Comparison of ENCODE assay signal across 8 cellular contexts in the genomic region with DNA sequence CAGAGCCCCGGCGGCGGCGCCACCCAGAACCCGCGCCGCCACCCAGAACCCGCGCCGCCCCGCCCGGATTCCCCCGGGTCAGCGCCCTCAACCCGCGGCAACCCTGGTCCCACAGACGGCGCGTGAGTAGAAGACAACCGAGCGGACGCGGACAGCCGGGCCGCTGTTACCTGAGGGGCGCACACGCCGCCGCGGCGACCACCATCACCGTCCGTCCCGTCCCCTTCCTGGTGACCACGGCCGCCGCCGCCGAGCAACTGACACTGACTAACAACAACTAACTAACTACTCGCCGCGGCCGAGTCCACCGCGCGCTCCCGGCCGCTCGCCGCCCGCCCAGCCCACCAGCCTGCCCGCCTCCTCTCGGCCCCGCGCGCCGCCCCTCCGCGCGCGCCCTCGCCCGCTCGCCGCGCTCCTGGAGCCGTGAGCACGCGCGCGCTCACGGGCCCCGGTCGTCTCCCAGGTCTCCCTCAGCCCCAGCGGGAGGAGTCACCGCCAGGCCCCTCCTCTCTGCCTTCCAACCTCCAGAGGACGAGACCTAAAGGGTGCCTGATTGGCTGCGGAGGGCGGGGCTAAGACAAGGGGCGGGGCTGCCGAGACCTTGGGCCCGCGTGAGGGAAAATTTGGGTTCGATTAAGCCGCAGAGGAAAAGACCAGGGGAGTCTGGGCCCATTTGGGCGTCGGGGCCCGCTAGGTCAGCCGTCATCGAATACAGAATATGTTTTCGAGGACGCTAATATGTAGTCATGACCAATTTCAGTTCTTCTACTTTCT. TPM values are rescaled to one million over a fixed set of nuclear protein-coding genes. Genes with fewer than 3 reads are reported as not detected.
DNase-seq lines count a peak whose midpoint lies in the region; ATAC-seq, FAIRE-seq and TF ChIP-seq lines count a peak whose summit lies in the region.

Gene PEAK1, minus strand, starts transcription at position 269 of the 774 bp plus-strand sequence. CDS start 238,178 bp downstream, outside the sequence.

- H3K27me3 ChIP-seq in BE2C = peaks cover 8% of the 10 kb centered on the region; the same call in 1 of the 2 replicates

- peaks cover 5% of the 10 kb centered on the region for H3K36me3 Mint-ChIP-seq in activated CD4-positive, alpha-beta T cell treated with anti-CD3 and anti-CD28 coated beads for 36 hours (ENCODE audit: low read depth)
- H3K36me3 Mint-ChIP-seq in chondrocyte (ENCODE audit: low read depth) = peaks cover 2% of the 10 kb centered on the region

- TF ChIP-seq CTCF in BE2C (IDR thresholded peaks at IDR 0.05; ENCODE audit: low read depth, low read length) (no peak), chondrocyte (IDR thresholded peaks at IDR 0.05) (no peak)

- intact Hi-C loops in activated CD4-positive, alpha-beta T cell treated with anti-CD3 and anti-CD28 coated beads for 36 hours (cut with DNase I, micrococcal nuclease) = loop anchor here (1.0 to 10.0 kb wide), 14 partner anchors 10 to 1965 kb away; partner anchors contain the start of genes RCN2 (in 2 of the 2), ETFA (in 1 of the 2), SCAPER (in 1 of the 2) and TBC1D2B (in 1 of the 2)

- no peaks in the 10 kb centered on the region for H3K27me3 Mint-ChIP-seq in activated CD4-positive, alpha-beta T cell treated with anti-CD3 and anti-CD28 coated beads for 36 hours
- no peaks in the 10 kb centered on the region for H3K27me3 Mint-ChIP-seq in chondrocyte (ENCODE audit: low read depth)

- H3K4me1 ChIP-seq in BE2C = no peaks in the 10 kb centered on the region

- peak; percentile 90 for ATAC-seq in HG03442 (IDR thresholded peaks at IDR 0.05; ENCODE audit: unreplicated experiment)
- peak; percentile 99 for ATAC-seq in activated CD4-positive, alpha-beta T cell treated with anti-CD3 and anti-CD28 coated beads for 36 hours

- peak within 1 kb of the TSS; percentile 100 for H3K27ac Mint-ChIP-seq in activated CD4-positive, alpha-beta T cell treated with anti-CD3 and anti-CD28 coated beads for 36 hours
- peak within 1 kb of the TSS; percentile 98 for H3K27ac Mint-ChIP-seq in chondrocyte (ENCODE audit: unreplicated experiment)

- H3K9me3 Mint-ChIP-seq in activated CD4-positive, alpha-beta T cell treated with anti-CD3 and anti-CD28 coated beads for 36 hours (ENCODE audit: low read depth) = no peaks in the 10 kb centered on the region
- H3K9me3 Mint-ChIP-seq in chondrocyte (ENCODE audit: low read depth) = no peaks in the 10 kb centered on the region

- H3K4me1 Mint-ChIP-seq in activated CD4-positive, alpha-beta T cell treated with anti-CD3 and anti-CD28 coated beads for 36 hours = peaks cover 44% of the 10 kb centered on the region
- peaks cover 53% of the 10 kb centered on the region for H3K4me1 Mint-ChIP-seq in chondrocyte (ENCODE audit: low read depth)

- no peak for FAIRE-seq in GM19239 (lab: Jason Lieb, UNC)

- peak; percentile 100 for DNase-seq in BE2C
- peak; percentile 84 for DNase-seq in GM19239 (ENCODE audit: insufficient read length, low spot score)
- DNase-seq in NCI-H524 (lab: John Stamatoyannopoulos, UW) = peak; percentile 99
- peak; percentile 100 for DNase-seq in activated CD4-positive, alpha-beta T cell treated with anti-CD3 and anti-CD28 coated beads for 36 hours
- peak; percentile 99 for DNase-seq in chondrocyte (ENCODE audit: low spot score)
- peak; percentile 96 for DNase-seq in kidney glomerular epithelial cell (lab: John Stamatoyannopoulos, UW)
- DNase-seq in stimulated activated CD4-positive, alpha-beta T cell treated with anti-CD3 and anti-CD28 coated beads, Interleukin-15, amount 100 ng/mL, for 48 hours (ENCODE audit: low read depth in 2 of 2) = peak; percentile 98 to 99

- H3K4me3 ChIP-seq in BE2C (ENCODE audit: low read depth, low read length) = peak within 1 kb of the TSS; percentile 72

- H3K9me3 ChIP-seq in BE2C = no peaks in the 10 kb centered on the region

- CTCF ChIA-PET in activated CD4-positive, alpha-beta T cell treated with anti-CD3 and anti-CD28 coated beads for 36 hours (lab: Charles Lee) = interaction anchor here (1.4 kb wide), 1 partner anchor 37 kb away, joined by 3 read pairs; no protein-coding TSS in a partner anchor

- POLR2A ChIA-PET in activated CD4-positive, alpha-beta T cell treated with anti-CD3 and anti-CD28 coated beads for 36 hours (lab: Charles Lee) = interaction anchor here (1.2 kb wide), 1 partner anchor 10 kb away, joined by 5 read pairs; no protein-coding TSS in a partner anchor

- H3K4me3 Mint-ChIP-seq in activated CD4-positive, alpha-beta T cell treated with anti-CD3 and anti-CD28 coated beads for 36 hours = peak within 1 kb of the TSS; percentile 95
- peak within 1 kb of the TSS; percentile 93 for H3K4me3 Mint-ChIP-seq in chondrocyte (ENCODE audit: unreplicated experiment)

- no peaks in the 10 kb centered on the region for H3K36me3 ChIP-seq in BE2C

RNA-seq across cellular contexts. Expression of gene PEAK1, which starts in this region (rescaled TPM):
- polyA plus RNA-seq in BE2C (2012; ENCODE audit: insufficient read depth, insufficient read length, low read depth) = 1.4 TPM
- total RNA-seq in activated CD4-positive, alpha-beta T cell treated with anti-CD3 and anti-CD28 coated beads for 36 hours = 10 to 100 TPM; 26.5 to 27.0 TPM
- total RNA-seq in chondrocyte = 143 to 206 TPM (median 148 TPM) in 3 replicates

Comparison
In these comparisons a context has a peak if more than half of its experiments do, and no peak if none do; other contexts are left out.
1. Peak in every context shown above with its lines: DNase-seq, ATAC-seq and H3K4me3 ChIP-seq.